ENCODE assay signal across 1 cellular context in genomic region chr3:52685705-52686691, GRCh38.
TF ChIP-seq lines count a peak whose summit lies in the region.

Gene GNL3, plus strand, starts transcription at chr3:52686032. Its CDS starts 61 bp downstream, at chr3:52686093.
Gene PBRM1, minus strand, starts transcription at chr3:52685913.

TF ChIP-seq in HepG2, 621 proteins besides CTCF, POLR2A, EP300 and RAD21 (continued from another document and continues in another):
- TF ChIP-seq PRDM10 (CRISPR knock-in tag; IDR thresholded peaks at IDR 0.05; ENCODE audit: low read depth) = no peak
- TF ChIP-seq ZNF224 (CRISPR knock-in tag; IDR thresholded peaks at IDR 0.05) = peak; percentile 95
- TF ChIP-seq ZNF674 (CRISPR knock-in tag; IDR thresholded peaks at IDR 0.05; ENCODE audit: low read depth) = 0 out of 2 replicates have a peak, but pooled peaks have one; percentile 46
- peak; percentile 87; the same call in 1 of the 2 replicates for TF ChIP-seq ZNF232 (CRISPR knock-in tag; IDR thresholded peaks at IDR 0.05; ENCODE audit: borderline replicate concordance)
- peak; percentile 83 to 89; a peak in 3 of 4 replicates for TF ChIP-seq HMGXB4 (CRISPR knock-in tag; IDR thresholded peaks at IDR 0.05; ENCODE audit: borderline replicate concordance in 1 of 2, low read depth in 1 of 2)
- 0 out of 2 replicates have a peak, but pooled peaks have one; percentile 77 for TF ChIP-seq TSC22D2 (CRISPR knock-in tag; IDR thresholded peaks at IDR 0.05; ENCODE audit: borderline replicate concordance)
- peak; percentile 80; the same call in 1 of the 2 replicates for TF ChIP-seq ZZZ3 (CRISPR knock-in tag; IDR thresholded peaks at IDR 0.05; ENCODE audit: borderline replicate concordance)
- TF ChIP-seq ZBTB49 (CRISPR knock-in tag; IDR thresholded peaks at IDR 0.05; ENCODE audit: borderline replicate concordance) = no peak
- TF ChIP-seq ZNF616 (CRISPR knock-in tag; IDR thresholded peaks at IDR 0.05; ENCODE audit: low read depth) = peak; percentile 49; the same call in 1 of the 2 replicates
- peak; percentile 22 for TF ChIP-seq PHF5A (CRISPR knock-in tag; IDR thresholded peaks at IDR 0.05; ENCODE audit: low read depth, unreplicated experiment)
- TF ChIP-seq ZNF646 (CRISPR knock-in tag; IDR thresholded peaks at IDR 0.05) = no peak
- peak; percentile 45; the same call in 1 of the 2 replicates for TF ChIP-seq RFX5 (IDR thresholded peaks at IDR 0.05; ENCODE audit: low read depth, low read length)
- no peak for TF ChIP-seq ZC3H4 (CRISPR knock-in tag; IDR thresholded peaks at IDR 0.05; ENCODE audit: borderline replicate concordance)
- TF ChIP-seq CREB1 (IDR thresholded peaks at IDR 0.05) = peak; percentile 95
- peak; percentile 91 for TF ChIP-seq CREB1 (CRISPR knock-in tag; IDR thresholded peaks at IDR 0.05)
- TF ChIP-seq PRDM4 (CRISPR knock-in tag; IDR thresholded peaks at IDR 0.05; ENCODE audit: borderline replicate concordance) = no peak
- peak; percentile 89 for TF ChIP-seq ERF (CRISPR knock-in tag; IDR thresholded peaks at IDR 0.05)
- 0 out of 2 replicates have a peak, but pooled peaks have one; percentile 73 for TF ChIP-seq IRF1 (CRISPR knock-in tag; IDR thresholded peaks at IDR 0.05; ENCODE audit: low read depth)
- TF ChIP-seq ZMYM4 (CRISPR knock-in tag; IDR thresholded peaks at IDR 0.05) = peak; percentile 81
- TF ChIP-seq MIXL1 (CRISPR knock-in tag; IDR thresholded peaks at IDR 0.05) = peak; percentile 76
- TF ChIP-seq TGIF2 (CRISPR knock-in tag; IDR thresholded peaks at IDR 0.05) = peak; percentile 94
- TF ChIP-seq KDM6A (CRISPR knock-in tag; IDR thresholded peaks at IDR 0.05; ENCODE audit: low read depth) = 0 out of 2 replicates have a peak, but pooled peaks have one; percentile 15
- no peak for TF ChIP-seq ZSCAN12 (CRISPR knock-in tag; IDR thresholded peaks at IDR 0.05)
- TF ChIP-seq CREM (IDR thresholded peaks at IDR 0.05) = peak; percentile 82
- TF ChIP-seq CREM (CRISPR knock-in tag; IDR thresholded peaks at IDR 0.05) = no peak
- TF ChIP-seq ZSCAN9 (CRISPR knock-in tag; IDR thresholded peaks at IDR 0.05; ENCODE audit: borderline replicate concordance) = peak; percentile 49; the same call in 1 of the 2 replicates
- no peak for TF ChIP-seq PAXIP1 (CRISPR knock-in tag; conservative IDR thresholded peaks at IDR 0.05)
- TF ChIP-seq ZNF446 (CRISPR knock-in tag; IDR thresholded peaks at IDR 0.05) = 0 out of 2 replicates have a peak, but pooled peaks have one; percentile 83
- peak; percentile 79 for TF ChIP-seq HES4 (CRISPR knock-in tag; IDR thresholded peaks at IDR 0.05; ENCODE audit: borderline replicate concordance)
- TF ChIP-seq POLR2AphosphoS2 (IDR thresholded peaks at IDR 0.05; ENCODE audit: low read depth, low read length) = 0 out of 2 replicates have a peak, but pooled peaks have one; percentile 81
- TF ChIP-seq ZNF770 (CRISPR knock-in tag; IDR thresholded peaks at IDR 0.05) = no peak; the same call in 1 of the 2 replicates
